ENCODE assay signal across 6 cellular contexts in the genomic region with DNA sequence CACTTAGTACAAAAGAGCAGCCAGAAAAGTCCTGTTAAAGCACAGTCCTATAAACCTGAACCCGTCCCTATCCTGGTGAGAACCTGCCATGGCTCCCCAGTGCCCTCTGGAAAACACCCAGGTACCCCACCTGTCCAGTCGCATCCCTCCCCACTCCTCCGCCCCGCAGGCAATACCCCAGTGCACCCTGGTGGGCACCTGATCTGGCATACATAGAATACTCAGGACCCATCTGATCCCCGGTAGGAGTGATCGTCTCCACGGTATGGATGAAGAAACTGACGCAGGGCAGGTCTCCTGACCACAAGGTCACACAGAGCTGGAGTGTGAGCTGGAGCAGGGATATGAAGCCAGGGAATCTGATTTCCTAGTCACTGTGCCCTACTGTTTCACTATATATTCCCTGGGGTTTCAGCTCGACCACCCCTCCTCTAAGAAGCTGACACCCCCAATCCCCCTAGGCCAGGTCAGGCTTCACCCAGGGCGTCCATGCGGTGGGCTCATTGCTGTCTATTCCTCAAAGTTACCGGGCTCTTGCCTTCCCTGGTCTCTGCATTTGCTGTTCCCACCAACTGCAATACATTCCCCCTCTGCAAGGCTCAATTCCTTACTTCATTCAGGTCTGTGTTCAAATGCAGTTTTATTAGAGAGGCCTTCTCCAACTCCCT. TPM values are rescaled to one million over a fixed set of nuclear protein-coding genes. Genes with fewer than 3 reads are reported as not detected.
DNase-seq lines count a peak whose midpoint lies in the region; ATAC-seq, FAIRE-seq and TF ChIP-seq lines count a peak whose summit lies in the region.

No MANE protein-coding gene starts in this region.

- H3K36me3 ChIP-seq in HUES48 (ENCODE audit: control insufficient read depth, insufficient read depth, low read length) (peaks cover 16% of the 10 kb centered on the region), pancreas (no peaks in the 10 kb centered on the region)

- no peak for FAIRE-seq in pancreas (lab: Jason Lieb, UNC)

- H3K4me1 ChIP-seq in HUES48 (ENCODE audit: control insufficient read depth, insufficient read depth, low read length) (peaks cover 15% of the 10 kb centered on the region), pancreas (peaks cover 0 to 14% (median 8%) of the 10 kb centered on the region in 3 donors)

- no peak for TF ChIP-seq CTCF in pancreas (IDR thresholded peaks at IDR 0.05)

- peak overlapping the region; percentile 18 for H3K9ac ChIP-seq in HUES48 (ENCODE audit: low read depth, low read length)

- DNase-seq in pancreas: peak in 4 of 6 donors; percentile 52 to 75 (median 56)
- no peak for DNase-seq in HT-29 (ENCODE audit: low spot score)
- DNase-seq in stimulated activated CD4-positive, alpha-beta T cell treated with anti-CD3 and anti-CD28 coated beads, Interleukin-1b, Interleukin-23, amount 100 ng/mL, for 48 hours: no peak

- ATAC-seq in pancreas: peak in 1 of 4 donors; percentile 1
- no peak for ATAC-seq in GM21526 (IDR thresholded peaks at IDR 0.05; ENCODE audit: low FRiP score, unreplicated experiment)

- H3K27ac ChIP-seq in HUES48 (ENCODE audit: low read depth, low read length): peak overlapping the region; percentile 98
- peak overlapping the region; percentile 97 for H3K27ac ChIP-seq in cingulate gyrus (ENCODE audit: low read depth, low read length)
- peak overlapping the region; percentile 77 to 96 (median 84) for H3K27ac ChIP-seq in pancreas

- H3K9me3 ChIP-seq in HUES48 (ENCODE audit: control insufficient read depth, insufficient read depth, low read length) (no peaks in the 10 kb centered on the region), pancreas (no peaks in the 10 kb centered on the region)

- 40 to 45% methylated on average over 12 of the region's 12 CpGs for WGBS in pancreas, 2 donors

- H3K27me3 ChIP-seq in HUES48 (ENCODE audit: control insufficient read depth, insufficient read depth, low read length) (no peaks in the 10 kb centered on the region), pancreas (no peaks in the 10 kb centered on the region)

- H3K4me3 ChIP-seq in HUES48 (ENCODE audit: low read depth, low read length): peak overlapping the region; percentile 60
- H3K4me3 ChIP-seq in pancreas: peak overlapping the region in 3 of 4 donors; percentile 29 to 51 (median 45)

- intact Hi-C loops in pancreas (cut with DNase I): loop anchor here in 1 of 3 donors (10.0 kb wide), 1 partner anchor 47 kb away; the partner anchor contains the start of gene SIX5

RNA-seq across cellular contexts. Expression of gene FBXO46, which starts 12.6 kb away (rescaled TPM):
- 10 to 100 TPM in 4 of 6 donors, 1 to 10 TPM in 2; 6.7 to 11.3 (median 10.7) TPM for total RNA-seq in pancreas
- 1 to 10 TPM; 8.3 to 8.7 TPM for polyA plus RNA-seq in pancreas
- total RNA-seq in HT-29 (2014; rRNA removed; shearing (Covaris generic)): 44.4 and 57.6 TPM in 2 replicates

RNA-seq across cellular contexts. Expression of gene MEIOSIN, which starts 15.1 kb away (rescaled TPM):
- total RNA-seq in pancreas: not detected
- polyA plus RNA-seq in pancreas: not detected
- not detected in 2 replicates for total RNA-seq in HT-29 (2014; rRNA removed; shearing (Covaris generic))

RNA-seq across cellular contexts. Expression of gene QPCTL, which starts 25.7 kb away (rescaled TPM):
- total RNA-seq in pancreas: 1 to 10 TPM; 3.4 to 6.3 (median 4.9) TPM
- 1 to 10 TPM; 5.5 to 7.3 TPM for polyA plus RNA-seq in pancreas
- 34.7 and 36.4 TPM in 2 replicates for total RNA-seq in HT-29 (2014; rRNA removed; shearing (Covaris generic))

RNA-seq across cellular contexts. Expression of gene SNRPD2, which starts 26.4 kb away (rescaled TPM):
- total RNA-seq in pancreas: 100 to 1,000 TPM in 5 of 6 donors, 10 to 100 TPM in 1; 77.6 to 141 (median 133) TPM
- polyA plus RNA-seq in pancreas: 100 to 1,000 TPM; 125 to 183 TPM
- 802 and 867 TPM in 2 replicates for total RNA-seq in HT-29 (2014; rRNA removed; shearing (Covaris generic))

RNA-seq across cellular contexts. Expression of gene GIPR, which starts 50.1 kb away (rescaled TPM):
- total RNA-seq in pancreas: 10 to 100 TPM in 1 of 6 donors, 1 to 10 TPM in 5; 2.6 to 10.1 (median 6.6) TPM
- 10 to 100 TPM; 28.7 to 49.0 TPM for polyA plus RNA-seq in pancreas
- total RNA-seq in HT-29 (2014; rRNA removed; shearing (Covaris generic)): 4.3 and 5.1 TPM in 2 replicates

Comparison
In these comparisons a context has a peak if more than half of its experiments do, and no peak if none do; other contexts are left out.
1. DNase-seq: peak in pancreas (4 of 6); none in HT-29 (single experiment) and stimulated activated CD4-positive, alpha-beta T cell treated with anti-CD3 and anti-CD28 coated beads, Interleukin-1b, Interleukin-23, amount 100 ng/mL, for 48 hours (single experiment).
2. Peak in every context shown above with its lines, with median percentiles within 50 percentile points of each other: H3K27ac ChIP-seq.